In genomic region chr17:37239690-37240344, GRCh38 we compare ENCODE assay signal across 9 cellular contexts.
DNase-seq lines count a peak whose midpoint lies in the region; ATAC-seq and TF ChIP-seq lines count a peak whose summit lies in the region.
"Had no signal": no experiment of that assay in that cellular context is flagged by ENCODE, and none has a peak within 500 bp of the region (broad histone marks: within the 10 kb centered on the region; RNA-seq: fewer than 3 reads in every experiment).

No MANE protein-coding gene starts in this region.

- H3K9me3 ChIP-seq in mesenchymal stem cell (ENCODE audit: control insufficient read depth, low read length): no peaks in the 10 kb centered on the region
- H3K9me3 ChIP-seq: SJSA1 had no signal

- H4K8ac ChIP-seq in mesenchymal stem cell (ENCODE audit: low read length): no peak overlapping the region

- H3K9ac ChIP-seq in mesenchymal stem cell (ENCODE audit: low read length): no peak overlapping the region

- POLR2A ChIA-PET in GM10248 (lab: Yijun Ruan, JAX): no interaction called here

- no peak overlapping the region for H3K18ac ChIP-seq in mesenchymal stem cell (ENCODE audit: low read depth in 1 of 2, low read length in 2 of 2)

- no peaks in the 10 kb centered on the region for H3K27me3 ChIP-seq in mesenchymal stem cell (ENCODE audit: control insufficient read depth in 1 of 2, insufficient read depth in 1 of 2, low read length in 2 of 2)
- H3K27me3 ChIP-seq: SJSA1 had no signal

- H3K4me2 ChIP-seq in mesenchymal stem cell (ENCODE audit: low read length, poor library complexity, severe bottlenecking): no peak overlapping the region

- H2BK5ac ChIP-seq in mesenchymal stem cell (ENCODE audit: low read depth, low read length, poor library complexity, severe bottlenecking): no peak overlapping the region

- CTCF ChIA-PET in GM10248 (lab: Yijun Ruan, JAX): interaction anchor here (0.6 to 5.2 kb wide), 28 partner anchors 8 to 724 kb away, joined by 3 to 44 read pairs (median 3); partner anchors contain the start of gene MRM1

- H3K27ac ChIP-seq in mesenchymal stem cell (ENCODE audit: low read length, poor library complexity, severe bottlenecking): no peak overlapping the region
- H3K27ac ChIP-seq: SJSA1 had no signal

- H2BK120ac ChIP-seq in mesenchymal stem cell (ENCODE audit: low read depth, low read length): no peak overlapping the region

- DNase-seq in GM10248 (ENCODE audit: extremely low spot score) (peak; percentile 28), NAMALWA (ENCODE audit: low spot score) (peak; percentile 49), cerebellar cortex (ENCODE audit: low spot score) (peak; percentile 28), mesenchymal stem cell (peak; percentile 54), foreskin melanocyte (no peak)

- 92% methylated on average over 3 of the region's 3 CpGs for WGBS in mesenchymal stem cell

- no peak overlapping the region for H2AFZ ChIP-seq in mesenchymal stem cell (ENCODE audit: low read depth, low read length)

- no peaks in the 10 kb centered on the region for H3K4me1 ChIP-seq in mesenchymal stem cell (ENCODE audit: control insufficient read depth, insufficient read depth, low read depth, low read length)
- H3K4me1 ChIP-seq: SJSA1 had no signal

- no peak overlapping the region for H2AK5ac ChIP-seq in mesenchymal stem cell (ENCODE audit: low read length, severe bottlenecking)

- no peak overlapping the region for H3K4me3 ChIP-seq in mesenchymal stem cell (ENCODE audit: insufficient read depth in 1 of 2, low read depth in 1 of 2, low read length in 2 of 2)
- H3K4me3 ChIP-seq: SJSA1 had no signal

- H2BK12ac ChIP-seq in mesenchymal stem cell (ENCODE audit: low read length in 2 of 2): no peak overlapping the region

- H3K36me3 ChIP-seq in mesenchymal stem cell (ENCODE audit: control insufficient read depth in 1 of 2, insufficient read depth in 2 of 2, low read depth in 1 of 2, low read length in 2 of 2): peaks cover 26 to 93% of the 10 kb centered on the region in 2 experiments

- H3K23ac ChIP-seq in mesenchymal stem cell (ENCODE audit: low read length in 2 of 2): no peak overlapping the region

- H3K4ac ChIP-seq in mesenchymal stem cell (ENCODE audit: low read depth in 1 of 2, low read length in 2 of 2): no peak overlapping the region

- peaks cover 2% of the 10 kb centered on the region for H3K79me1 ChIP-seq in mesenchymal stem cell (replicated peaks; ENCODE audit: low read length, poor library complexity, severe bottlenecking)

- H3K14ac ChIP-seq in mesenchymal stem cell (ENCODE audit: low read length in 2 of 2): no peak overlapping the region

- H2BK15ac ChIP-seq in mesenchymal stem cell (ENCODE audit: low read depth, poor library complexity, severe bottlenecking): no peak overlapping the region

- ATAC-seq in GM21526 (IDR thresholded peaks at IDR 0.05; ENCODE audit: low FRiP score, unreplicated experiment): no peak
- no peak for ATAC-seq in HG03342 (IDR thresholded peaks at IDR 0.05; ENCODE audit: unreplicated experiment)
- no peak for ATAC-seq in HG03139 (IDR thresholded peaks at IDR 0.05; ENCODE audit: unreplicated experiment)

- TF ChIP-seq CTCF in GM10248 (IDR thresholded peaks at IDR 0.05; ENCODE audit: control extremely low read depth, extremely low read depth, low read depth, missing control alignments): peak; percentile 77

- H4K91ac ChIP-seq in mesenchymal stem cell (ENCODE audit: low read length): no peak overlapping the region
